Comparison of ENCODE assay signal across 8 cellular contexts in genomic region chr2:152740743-152741328, GRCh38. TPM values are rescaled to one million over a fixed set of nuclear protein-coding genes. Genes with fewer than 3 reads are reported as not detected.
DNase-seq lines count a peak whose midpoint lies in the region; ATAC-seq, FAIRE-seq and TF ChIP-seq lines count a peak whose summit lies in the region.

No MANE protein-coding gene starts in this region.

- peak; percentile 78 for ATAC-seq in HG02678 (IDR thresholded peaks at IDR 0.05; ENCODE audit: unreplicated experiment)
- peak; percentile 85 for ATAC-seq in T-helper 17 cell
- ATAC-seq in gastroesophageal sphincter: no peak

- DNase-seq in AG08395 (ENCODE audit: low spot score): peak; percentile 68
- no peak for DNase-seq in GM12891 (ENCODE audit: insufficient read length, low spot score)
- peak; percentile 3 for DNase-seq in NCI-H1048 (lab: John Stamatoyannopoulos, UW)
- DNase-seq in T-helper 17 cell: no peak
- peak; percentile 41 for DNase-seq in smooth muscle cell of the brain vasculature (ENCODE audit: low read depth, low spot score)
- DNase-seq in HK-2 (ENCODE audit: unreplicated experiment): no peak

- FAIRE-seq in GM12891 (lab: Jason Lieb, UNC): peak; percentile 38

- H3K36me3 Mint-ChIP-seq in T-helper 17 cell (ENCODE audit: low read depth): peaks cover 8% of the 10 kb centered on the region

- H3K4me3 Mint-ChIP-seq in T-helper 17 cell: no peak overlapping the region

- H3K4me1 ChIP-seq in gastroesophageal sphincter: peaks cover 0 to 8% (median 0%) of the 10 kb centered on the region in 3 donors

- peaks cover 3% of the 10 kb centered on the region for H3K4me1 Mint-ChIP-seq in T-helper 17 cell

- no peaks in the 10 kb centered on the region for H3K27me3 Mint-ChIP-seq in T-helper 17 cell

- no peak overlapping the region for H3K27ac Mint-ChIP-seq in T-helper 17 cell

- TF ChIP-seq POLR2A in GM12891 (IDR thresholded peaks at IDR 0.05; ENCODE audit: low read depth, low read length): no peak
- TF ChIP-seq POLR2A in gastroesophageal sphincter (IDR thresholded peaks at IDR 0.05): no peak

- WGBS in gastroesophageal sphincter (ENCODE audit: low coverage in 1 of 2), 2 donors: 27 to 37% methylated on average over 2 of the region's 2 CpGs

- H3K9me3 ChIP-seq in T-helper 17 cell (ENCODE audit: control insufficient read depth, low read length, poor library complexity, severe bottlenecking): no peaks in the 10 kb centered on the region
- H3K9me3 ChIP-seq in gastroesophageal sphincter: no peaks in the 10 kb centered on the region

- TF ChIP-seq EP300 in gastroesophageal sphincter (IDR thresholded peaks at IDR 0.05): no peak

- no peak overlapping the region for H3K27ac ChIP-seq in gastroesophageal sphincter

- H3K4me3 ChIP-seq in gastroesophageal sphincter: no peak overlapping the region

- H3K27me3 ChIP-seq in gastroesophageal sphincter: no peaks in the 10 kb centered on the region

- peak; percentile 62 to 80 (median 74) for TF ChIP-seq CTCF in gastroesophageal sphincter (IDR thresholded peaks at IDR 0.05)

- peaks cover 5 to 39% of the 10 kb centered on the region in 2 donors for H3K36me3 ChIP-seq in gastroesophageal sphincter

TF ChIP-seq in GM12891, 5 proteins besides CTCF, POLR2A, EP300 and RAD21:
- TF ChIP-seq SPI1 (IDR thresholded peaks at IDR 0.05; ENCODE audit: low read depth, low read length) (no peak), POLR2AphosphoS5 (IDR thresholded peaks at IDR 0.05; ENCODE audit: low read depth, low read length) (no peak), TAF1 (IDR thresholded peaks at IDR 0.05; ENCODE audit: low read depth, low read length) (no peak), PAX5 (IDR thresholded peaks at IDR 0.05; ENCODE audit: insufficient read depth, low read length, severe bottlenecking) (no peak), POU2F2 (IDR thresholded peaks at IDR 0.05; ENCODE audit: low read depth, low read length) (no peak)

RNA-seq across cellular contexts. Expression of gene ARL6IP6, which starts 22.4 kb away (rescaled TPM):
- polyA plus RNA-seq in GM12891 (2012; ENCODE audit: low read depth, missing spikeins): 9.0 TPM
- total RNA-seq in T-helper 17 cell: 10 to 100 TPM; 14.3 to 17.9 TPM
- 10 to 100 TPM in 1 of 4 donors, 1 to 10 TPM in 3; 7.0 to 14.0 (median 7.9) TPM for total RNA-seq in gastroesophageal sphincter

RNA-seq across cellular contexts. Expression of gene PRPF40A, which starts 23.6 kb away (rescaled TPM):
- polyA plus RNA-seq in GM12891 (2012; ENCODE audit: low read depth, missing spikeins): 58.1 TPM
- total RNA-seq in T-helper 17 cell (100 to 1,000 TPM; 117 to 133 TPM), gastroesophageal sphincter (10 to 100 TPM; 55.4 to 72.7 (median 68.6) TPM)

Comparison
In these comparisons a context has a peak if more than half of its experiments do, and no peak if none do; other contexts are left out.
1. DNase-seq: peak in AG08395 (single experiment), NCI-H1048 (single experiment) and smooth muscle cell of the brain vasculature (single experiment); none in GM12891 (single experiment), T-helper 17 cell (0 of 3) and HK-2 (single experiment).